ENCODE assay signal across 22 cellular contexts in genomic region chr11:29183301-29183700, GRCh38.
DNase-seq lines count a peak whose midpoint lies in the region; ATAC-seq, FAIRE-seq and TF ChIP-seq lines count a peak whose summit lies in the region.
"Had no signal": no experiment of that assay in that cellular context is flagged by ENCODE, and none has a peak within 500 bp of the region (broad histone marks: within the 10 kb centered on the region; RNA-seq: fewer than 3 reads in every experiment).

No MANE protein-coding gene starts in this region.

- H3K27me3 ChIP-seq in GM23248 (replicated peaks; ENCODE audit: insufficient read depth) (no peaks in the 10 kb centered on the region), brain microvascular endothelial cell (replicated peaks) (no peaks in the 10 kb centered on the region), pancreas (no peaks in the 10 kb centered on the region)
- H3K27me3 ChIP-seq: BE2C had no signal

- H3K36me3 ChIP-seq in GM23248 (ENCODE audit: low read depth) (no peaks in the 10 kb centered on the region), brain microvascular endothelial cell (replicated peaks) (no peaks in the 10 kb centered on the region), pancreas (no peaks in the 10 kb centered on the region)
- H3K36me3 ChIP-seq: BE2C had no signal

- no peak overlapping the region for H3K9ac ChIP-seq in GM23248

- H3K79me2 ChIP-seq in GM23248 (ENCODE audit: insufficient read depth) = no peaks in the 10 kb centered on the region

- H3F3A ChIP-seq in GM23248 (ENCODE audit: insufficient read depth) = peaks cover 30% of the 10 kb centered on the region

- ATAC-seq in GM18511 (IDR thresholded peaks at IDR 0.05; ENCODE audit: unreplicated experiment) (no peak), pancreas (no peak)
- ATAC-seq: GM23338, HCT116, HepG2 had no signal

- H3K4me1 ChIP-seq in GM23248 (ENCODE audit: insufficient read depth) (peaks cover 21% of the 10 kb centered on the region), pancreas (no peaks in the 10 kb centered on the region)
- H3K4me1 ChIP-seq: BE2C had no signal

- H2AFZ ChIP-seq in GM23248 = peak overlapping the region; percentile 37; the same call in 1 of the 2 replicates
- H2AFZ ChIP-seq: GM23338 had no signal

- intact Hi-C loops in pancreas (cut with DNase I) = no loop called here

- H3K27ac ChIP-seq in GM23248 (no peak overlapping the region; the same call in 1 of the 2 replicates), brain microvascular endothelial cell (no peak overlapping the region), pancreas (no peak overlapping the region)

- no peak for FAIRE-seq in pancreas (lab: Jason Lieb, UNC)
- FAIRE-seq: G401.6, GM12891, HepG2 had no signal

- TF ChIP-seq CTCF in brain microvascular endothelial cell (IDR thresholded peaks at IDR 0.05; ENCODE audit: low read depth, low read length, missing control alignments) = no peak
- TF ChIP-seq CTCF in pancreas (IDR thresholded peaks at IDR 0.05) = no peak

- H3K9me3 ChIP-seq in GM23248 (ENCODE audit: low read depth) (peaks cover 2% of the 10 kb centered on the region), pancreas (no peaks in the 10 kb centered on the region)
- H3K9me3 ChIP-seq: BE2C had no signal

- H3K4me3 ChIP-seq in GM23248 (no peak overlapping the region), brain microvascular endothelial cell (ENCODE audit: low read depth, low read length) (no peak overlapping the region), pancreas (no peak overlapping the region)
- H3K4me3 ChIP-seq: GM23338 had no signal

- 33 to 37% methylated on average over 1 of the region's 1 CpG for WGBS in GM23248 (ENCODE audit: low coverage in 1 of 2, low lambda C conversion rate in 2 of 2, missing lambda C conversion rate in 2 of 2), 2 experiments
- WGBS in pancreas, 2 donors = 46 to 68% methylated on average over 1 of the region's 1 CpG

- no peaks in the 10 kb centered on the region for H3K9me2 ChIP-seq in GM23248 (ENCODE audit: insufficient read depth)

- no peaks in the 10 kb centered on the region for H4K20me1 ChIP-seq in GM23248 (ENCODE audit: insufficient read depth)

- no peak for DNase-seq in GM23248
- peak; percentile 60 for DNase-seq in OCI-M1 (lab: John Stamatoyannopoulos, UW)
- peak; percentile 22 for DNase-seq in brain microvascular endothelial cell
- DNase-seq in iris pigment epithelial cell (ENCODE audit: low read depth) = peak; percentile 65
- DNase-seq in hypothalamus (lab: John Stamatoyannopoulos, UW) = no peak
- no peak for DNase-seq in pancreas
- no peak for DNase-seq in T-helper 9 cell
- DNase-seq: ACHN; BE2C; C1 segment of cervical spinal cord; CD4-positive, CD25-positive, alpha-beta regulatory T cell; CD8-positive, alpha-beta memory T cell; COR-L47; DMS 273 treated with DMSO at 0.1 percent for 48 hours; DMS53; DND-41 had no signal

- H3K4me2 ChIP-seq in GM23248 (ENCODE audit: unreplicated experiment) = peak overlapping the region; percentile 13
- H3K4me2 ChIP-seq: GM23338 had no signal

- in situ Hi-C loops in GM23248 (cut with MboI) = no loop called here
- in situ Hi-C loops in brain microvascular endothelial cell (cut with HindIII; ENCODE audit: low pct_ligation_motif_present, low sequenced_read_pairs) = no loop called here

Comparison
In these comparisons a context has a peak if more than half of its experiments do, and no peak if none do; other contexts are left out.
1. DNase-seq: peak in OCI-M1 (single experiment), brain microvascular endothelial cell (single experiment) and iris pigment epithelial cell (single experiment); none in GM23248 (single experiment), hypothalamus (0 of 51), pancreas (0 of 6) and T-helper 9 cell (single experiment).